28 cellular contexts compared by ENCODE assay signal in genomic region chr1:33314371-33314893, GRCh38. TPM values are rescaled to one million over a fixed set of nuclear protein-coding genes. Genes with fewer than 3 reads are reported as not detected.
"Had no signal": no experiment of that assay in that cellular context is flagged by ENCODE, and none has a peak within 500 bp of the region (broad histone marks: within the 10 kb centered on the region; RNA-seq: fewer than 3 reads in every experiment).

No MANE protein-coding gene starts in this region.

- ATAC-seq: activated CD8-positive, alpha-beta T cell treated with anti-CD3 and anti-CD28 coated beads, Interleukin-2, amount 10 ng/mL, durations not matched to agents 7 days and 5 days; left cardiac atrium; natural killer cell treated with Interleukin-12 subunit alpha and Interleukin-12 subunit beta and Interleukin-15 and Interleukin-18, amount 100 ng/mL, for 72 hours; sciatic nerve; stimulated activated memory B cell treated with anti-CD40 and anti-IgM and Interleukin-4, amounts not matched to agents 10 μg/mL and 1 μg/mL and 100 μg/mL, for 72 hours had no signal

- FAIRE-seq: islet of Langerhans, small intestine, urothelium cell line had no signal

- H3K27me3 ChIP-seq: breast epithelium, colonic mucosa, dorsolateral prefrontal cortex, esophagus muscularis mucosa, gastrocnemius medialis, stomach, suprapubic skin, tibial nerve had no signal

- H3K9me3 ChIP-seq: breast epithelium, colonic mucosa, esophagus muscularis mucosa, gastrocnemius medialis, stomach, suprapubic skin, tibial nerve had no signal

- H3K4me1 ChIP-seq: breast epithelium, colonic mucosa, esophagus muscularis mucosa, gastrocnemius medialis, stomach, suprapubic skin had no signal

- H3K4me3 ChIP-seq: breast epithelium, colonic mucosa, dorsolateral prefrontal cortex, esophagus muscularis mucosa, gastrocnemius medialis, stomach, suprapubic skin, tibial nerve had no signal

- H3K27ac ChIP-seq: breast epithelium, colonic mucosa, dorsolateral prefrontal cortex, esophagus muscularis mucosa, gastrocnemius medialis, stomach, suprapubic skin, tibial nerve, VCaP had no signal

- H3K36me3 ChIP-seq: breast epithelium, colonic mucosa, esophagus muscularis mucosa, gastrocnemius medialis, stomach, suprapubic skin, tibial nerve had no signal

- DNase-seq: activated CD4-positive, alpha-beta T cell treated with anti-CD3 and anti-CD28 coated beads, Interleukin-2, amount 50 U/mL, for 1 hour; activated CD4-positive, CD25-positive, alpha-beta regulatory T cell treated with anti-CD3 and anti-CD28 coated beads, Interleukin-2, amount 50 U/mL, for 72 hours; activated CD8-positive, alpha-beta T cell treated with anti-CD3 and anti-CD28 coated beads, Interleukin-2, amount 10 ng/mL, durations not matched to agents 7 days and 5 days; activated gamma-delta T cell; colonic mucosa; head of caudate nucleus; hypothalamus; left cardiac atrium; occipital lobe; small intestine; stimulated activated CD4-positive, alpha-beta T cell treated with anti-CD3 and anti-CD28 coated beads, Interleukin-15, amount 100 ng/mL, for 24 hours; stomach; T-helper 2 cell had no signal

RNA-seq across cellular contexts. Expression of gene A3GALT2, which starts 6.5 kb away (rescaled TPM):
- total RNA-seq: activated CD8-positive, alpha-beta T cell treated with anti-CD3 and anti-CD28 coated beads, Interleukin-2, amount 10 ng/mL, durations not matched to agents 7 days and 5 days; activated T-helper 1 cell treated with anti-CD3 and anti-CD28 coated beads, Interleukin-12 subunit alpha, Interleukin-12 subunit beta, Interleukin-2, Interleukin-4 antibody, amounts not matched to agents 30 ng/mL and 10 ng/mL and 1 ng/mL, durations not matched to agents 14 hours and 24 hours and 36 hours; breast epithelium; colonic mucosa; esophagus muscularis mucosa; gastrocnemius medialis; lower leg skin; natural killer cell treated with Interleukin-12 subunit alpha and Interleukin-12 subunit beta and Interleukin-15 and Interleukin-18, amount 100 ng/mL, for 72 hours; occipital lobe; renal cortical epithelial cell; sciatic nerve; stomach; suprapubic skin had no signal
- polyA plus RNA-seq: small intestine, stomach had no signal
